1 cellular context compared by ENCODE assay signal in the genomic region with DNA sequence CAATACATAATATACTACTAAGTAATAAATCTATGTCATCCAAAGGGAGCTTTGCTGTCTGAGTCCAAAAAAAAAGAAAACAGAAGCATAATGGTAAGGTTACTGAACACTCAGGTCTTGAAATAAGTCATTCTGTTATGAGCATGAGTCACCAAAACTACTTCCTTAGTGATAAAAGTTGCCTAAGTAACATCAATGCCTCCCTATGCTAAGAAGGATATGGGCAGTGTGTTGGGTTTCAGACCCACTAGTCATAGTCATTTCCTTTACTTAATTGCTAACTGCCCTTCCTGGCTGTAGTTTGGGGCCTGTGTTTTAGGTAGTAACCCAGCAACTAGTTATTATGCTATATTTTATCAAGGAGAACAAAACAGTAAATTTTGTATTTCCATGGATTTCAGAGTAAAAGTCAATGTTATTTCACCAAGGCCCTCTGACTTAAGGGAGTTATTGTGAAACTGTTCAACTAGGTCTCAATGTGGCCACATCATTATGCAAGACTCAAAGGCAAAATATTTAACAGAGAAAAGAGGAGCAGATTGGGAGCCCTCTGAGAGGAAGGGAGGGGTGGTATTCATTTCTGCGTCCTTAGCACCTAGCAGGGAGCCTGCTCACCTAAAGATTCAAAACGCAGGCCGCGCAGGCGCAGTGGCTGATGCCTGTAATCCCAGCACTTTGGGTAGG.
TF ChIP-seq lines count a peak whose summit lies in the region.

No MANE protein-coding gene starts in this region.

TF ChIP-seq in GM12878, 131 proteins besides CTCF, POLR2A, EP300 and RAD21 (continued from another document and continues in another):
- TF ChIP-seq FOXM1 (IDR thresholded peaks at IDR 0.05; ENCODE audit: low read depth, low read length) (peak; percentile 49; the same call in 1 of the 2 replicates), NR2C2 (IDR thresholded peaks at IDR 0.05; ENCODE audit: borderline replicate concordance, control insufficient read depth, insufficient read length, low read depth) (no peak), NFYA (IDR thresholded peaks at IDR 0.05; ENCODE audit: borderline replicate concordance, low read depth, low read length) (no peak), EZH2 (IDR thresholded peaks at IDR 0.05; ENCODE audit: borderline replicate concordance, control insufficient read depth, low read depth, low read length) (no peak), RB1 (IDR thresholded peaks at IDR 0.05; ENCODE audit: borderline replicate concordance) (no peak), PRDM15 (CRISPR knock-in tag; IDR thresholded peaks at IDR 0.05) (no peak), RBBP5 (conservative IDR thresholded peaks at IDR 0.05) (no peak), WRNIP1 (IDR thresholded peaks at IDR 0.05; ENCODE audit: borderline replicate concordance, low read depth, low read length) (no peak), TBL1XR1 (IDR thresholded peaks at IDR 0.05; ENCODE audit: low read depth, low read length) (peak; percentile 46; the same call in 1 of the 2 replicates), ZBTB40 (IDR thresholded peaks at IDR 0.05; ENCODE audit: borderline replicate concordance) (no peak), HDAC6 (IDR thresholded peaks at IDR 0.05; ENCODE audit: unreplicated experiment) (no peak), ZNF24 (IDR thresholded peaks at IDR 0.05) (no peak), LARP7 (IDR thresholded peaks at IDR 0.05) (no peak), BRCA1 (IDR thresholded peaks at IDR 0.05; ENCODE audit: low read depth, low read length) (no peak), HDGF (IDR thresholded peaks at IDR 0.05) (no peak), E2F4 (IDR thresholded peaks at IDR 0.05; ENCODE audit: low read depth, low read length) (no peak), SMARCA5 (IDR thresholded peaks at IDR 0.05) (no peak), CBX5 (IDR thresholded peaks at IDR 0.05; ENCODE audit: low read depth) (no peak), SP1 (IDR thresholded peaks at IDR 0.05; ENCODE audit: low read depth, low read length) (no peak), CREM (IDR thresholded peaks at IDR 0.05; ENCODE audit: low read depth) (peak; percentile 57; the same call in 1 of the 2 replicates), BCL11A (IDR thresholded peaks at IDR 0.05; ENCODE audit: low read depth, low read length) (peak; percentile 66; the same call in 1 of the 2 replicates), ATF3 (IDR thresholded peaks at IDR 0.05; ENCODE audit: borderline replicate concordance, extremely low read depth, low read depth, low read length) (no peak), PBX3 (IDR thresholded peaks at IDR 0.05; ENCODE audit: insufficient replicate concordance, low read depth, low read length) (no peak), ETV6 (conservative IDR thresholded peaks at IDR 0.05 in 1 of 2, IDR thresholded peaks at IDR 0.05 in 1 of 2; ENCODE audit: borderline replicate concordance in 1 of 2, low read depth in 1 of 2) (peak in 1 of 2 experiments; percentile 87; a peak in 2 of 4 replicates), SREBF2 (IDR thresholded peaks at IDR 0.05; ENCODE audit: low read length) (no peak), SIN3A (IDR thresholded peaks at IDR 0.05; ENCODE audit: low read depth, low read length) (no peak), CHD1 (IDR thresholded peaks at IDR 0.05; ENCODE audit: low read depth, low read length) (no peak), ZNF207 (IDR thresholded peaks at IDR 0.05; ENCODE audit: borderline replicate concordance) (no peak), ATF7 (IDR thresholded peaks at IDR 0.05; ENCODE audit: low read depth) (peak; percentile 91), RUNX3 (IDR thresholded peaks at IDR 0.05; ENCODE audit: low read length) (peak; percentile 73), JUNB (IDR thresholded peaks at IDR 0.05) (peak; percentile 95), FOXK2 (IDR thresholded peaks at IDR 0.05) (no peak), SMC3 (IDR thresholded peaks at IDR 0.05; ENCODE audit: borderline replicate concordance, low read length) (peak; percentile 5; the same call in 1 of the 2 replicates), POLR2AphosphoS2 (IDR thresholded peaks at IDR 0.05; ENCODE audit: low read depth, low read length) (no peak), SMAD1 (IDR thresholded peaks at IDR 0.05; ENCODE audit: low read depth, partially characterized antibody) (no peak), EGR1 (IDR thresholded peaks at IDR 0.05; ENCODE audit: borderline replicate concordance in 1 of 2, low read depth in 2 of 2, low read length in 2 of 2) (no peak), KLF5 (IDR thresholded peaks at IDR 0.05; ENCODE audit: partially characterized antibody) (no peak), STAT1 (conservative IDR thresholded peaks at IDR 0.05) (no peak), CEBPB (IDR thresholded peaks at IDR 0.05; ENCODE audit: borderline replicate concordance in 1 of 2, low read depth in 2 of 2, low read length in 2 of 2) (no peak), RAD51 (IDR thresholded peaks at IDR 0.05) (no peak), TCF12 (IDR thresholded peaks at IDR 0.05; ENCODE audit: low read depth, low read length) (no peak), BCL3 (IDR thresholded peaks at IDR 0.05; ENCODE audit: borderline replicate concordance, insufficient read depth, low read depth, low read length, poor library complexity, severe bottlenecking) (peak; percentile 28), MYB (IDR thresholded peaks at IDR 0.05; ENCODE audit: borderline replicate concordance, low read depth, low read length) (0 out of 2 replicates have a peak, but pooled peaks have one; percentile 33), NR2C1 (IDR thresholded peaks at IDR 0.05) (no peak), RFX5 (IDR thresholded peaks at IDR 0.05; ENCODE audit: low read depth, low read length) (0 out of 2 replicates have a peak, but pooled peaks have one; percentile 47), POLR2AphosphoS5 (IDR thresholded peaks at IDR 0.05; ENCODE audit: low read length) (no peak), ZZZ3 (IDR thresholded peaks at IDR 0.05; ENCODE audit: control insufficient read depth, insufficient read length, low read depth) (no peak)
- TF ChIP-seq, protein P1, sequence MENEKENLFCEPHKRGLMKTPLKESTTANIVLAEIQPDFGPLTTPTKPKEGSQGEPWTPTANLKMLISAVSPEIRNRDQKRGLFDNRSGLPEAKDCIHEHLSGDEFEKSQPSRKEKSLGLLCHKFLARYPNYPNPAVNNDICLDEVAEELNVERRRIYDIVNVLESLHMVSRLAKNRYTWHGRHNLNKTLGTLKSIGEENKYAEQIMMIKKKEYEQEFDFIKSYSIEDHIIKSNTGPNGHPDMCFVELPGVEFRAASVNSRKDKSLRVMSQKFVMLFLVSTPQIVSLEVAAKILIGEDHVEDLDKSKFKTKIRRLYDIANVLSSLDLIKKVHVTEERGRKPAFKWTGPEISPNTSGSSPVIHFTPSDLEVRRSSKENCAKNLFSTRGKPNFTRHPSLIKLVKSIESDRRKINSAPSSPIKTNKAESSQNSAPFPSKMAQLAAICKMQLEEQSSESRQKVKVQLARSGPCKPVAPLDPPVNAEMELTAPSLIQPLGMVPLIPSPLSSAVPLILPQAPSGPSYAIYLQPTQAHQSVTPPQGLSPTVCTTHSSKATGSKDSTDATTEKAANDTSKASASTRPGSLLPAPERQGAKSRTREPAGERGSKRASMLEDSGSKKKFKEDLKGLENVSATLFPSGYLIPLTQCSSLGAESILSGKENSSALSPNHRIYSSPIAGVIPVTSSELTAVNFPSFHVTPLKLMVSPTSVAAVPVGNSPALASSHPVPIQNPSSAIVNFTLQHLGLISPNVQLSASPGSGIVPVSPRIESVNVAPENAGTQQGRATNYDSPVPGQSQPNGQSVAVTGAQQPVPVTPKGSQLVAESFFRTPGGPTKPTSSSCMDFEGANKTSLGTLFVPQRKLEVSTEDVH (IDR thresholded peaks at IDR 0.05; ENCODE audit: low read depth, partially characterized antibody) = no peak
- TF ChIP-seq, protein P2, sequence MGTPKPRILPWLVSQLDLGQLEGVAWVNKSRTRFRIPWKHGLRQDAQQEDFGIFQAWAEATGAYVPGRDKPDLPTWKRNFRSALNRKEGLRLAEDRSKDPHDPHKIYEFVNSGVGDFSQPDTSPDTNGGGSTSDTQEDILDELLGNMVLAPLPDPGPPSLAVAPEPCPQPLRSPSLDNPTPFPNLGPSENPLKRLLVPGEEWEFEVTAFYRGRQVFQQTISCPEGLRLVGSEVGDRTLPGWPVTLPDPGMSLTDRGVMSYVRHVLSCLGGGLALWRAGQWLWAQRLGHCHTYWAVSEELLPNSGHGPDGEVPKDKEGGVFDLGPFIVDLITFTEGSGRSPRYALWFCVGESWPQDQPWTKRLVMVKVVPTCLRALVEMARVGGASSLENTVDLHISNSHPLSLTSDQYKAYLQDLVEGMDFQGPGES (IDR thresholded peaks at IDR 0.05) = no peak
